9 cellular contexts compared by ENCODE assay signal in the genomic region with DNA sequence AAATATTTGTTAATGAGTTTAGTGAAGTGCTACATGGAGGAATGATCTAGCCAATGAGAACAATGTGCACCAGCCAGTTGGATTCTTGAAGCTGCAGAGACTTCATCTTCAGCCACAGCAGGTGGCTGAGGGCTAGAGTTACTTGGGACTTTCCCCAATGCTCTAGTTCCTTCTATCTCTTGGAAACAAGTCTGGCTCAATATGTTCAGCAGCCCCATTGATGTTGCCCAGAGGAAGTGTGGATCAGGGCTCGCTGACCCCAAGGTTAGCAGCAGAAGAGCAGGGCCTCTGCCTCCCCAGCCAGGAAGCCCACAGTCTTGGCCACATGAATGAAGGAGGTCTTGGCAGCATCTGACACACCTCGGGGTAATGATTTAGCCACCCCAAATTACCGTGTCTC.
DNase-seq lines count a peak whose midpoint lies in the region; ATAC-seq and TF ChIP-seq lines count a peak whose summit lies in the region.
"Had no signal": no experiment of that assay in that cellular context is flagged by ENCODE, and none has a peak within 500 bp of the region (broad histone marks: within the 10 kb centered on the region; RNA-seq: fewer than 3 reads in every experiment).

No MANE protein-coding gene starts in this region.

- no peak for TF ChIP-seq POLR2A in suprapubic skin (IDR thresholded peaks at IDR 0.05)

- DNase-seq in GM13977 (ENCODE audit: low spot score) (peak; percentile 45), immature natural killer cell (peak in 1 of 3 donors; percentile 5), NCI-H526 treated with DMSO at 0.1 percent for 48 hours (lab: John Stamatoyannopoulos, UW) (no peak), DMS114 treated with DMSO at 0.1 percent for 48 hours (lab: John Stamatoyannopoulos, UW; ENCODE audit: unreplicated experiment) (no peak), NCI-H345 treated with DMSO at 0.1 percent for 48 hours (lab: John Stamatoyannopoulos, UW; ENCODE audit: unreplicated experiment) (no peak), suprapubic skin (ENCODE audit: low spot score in 2 of 2) (no peak)
- DNase-seq: heart right ventricle had no signal

- peaks cover 0 to 6% (median 0%) of the 10 kb centered on the region in 3 donors for H3K36me3 Mint-ChIP-seq in immature natural killer cell

- TF ChIP-seq CTCF in GM13977 (IDR thresholded peaks at IDR 0.05; ENCODE audit: extremely low read depth, insufficient read depth, missing control alignments) (no peak), suprapubic skin (IDR thresholded peaks at IDR 0.05) (no peak)

- H3K27ac ChIP-seq in suprapubic skin, result no peak overlapping the region

- TF ChIP-seq EP300 in suprapubic skin (IDR thresholded peaks at IDR 0.05), result no peak

- peaks cover 0 to 5% (median 0%) of the 10 kb centered on the region in 3 donors for H3K27me3 Mint-ChIP-seq in immature natural killer cell (ENCODE audit: low read depth in 3 of 3)

- peaks cover 3% of the 10 kb centered on the region for H3K4me1 ChIP-seq in suprapubic skin

- H3K4me3 Mint-ChIP-seq in immature natural killer cell, result peak overlapping the region; percentile 88 to 91 (median 88)

- no peaks in the 10 kb centered on the region for H3K27me3 ChIP-seq in suprapubic skin
- H3K27me3 ChIP-seq: heart right ventricle had no signal

- H3K27ac Mint-ChIP-seq in immature natural killer cell, result peak overlapping the region in 5 of 6 donors; percentile 58 to 90 (median 80)

- in situ Hi-C loops in GM13977 (cut with MboI; ENCODE audit: low pct_unique_long_range_greater_than_20kb, low sequenced_read_pairs, unreplicated experiment), result no loop called here

- 79% methylated on average over 2 of the region's 3 CpGs for WGBS in suprapubic skin

- H3K9me3 Mint-ChIP-seq in immature natural killer cell, result no peaks in the 10 kb centered on the region

- peaks cover 28 to 40% of the 10 kb centered on the region in 2 donors for H3K4me1 Mint-ChIP-seq in immature natural killer cell

- H3K36me3 ChIP-seq in suprapubic skin, result no peaks in the 10 kb centered on the region
- H3K36me3 ChIP-seq: heart right ventricle had no signal

- H3K9me3 ChIP-seq in suprapubic skin, result no peaks in the 10 kb centered on the region
- H3K9me3 ChIP-seq: heart right ventricle had no signal

- no peak overlapping the region for H3K4me3 ChIP-seq in suprapubic skin

- ATAC-seq in GM19468 (IDR thresholded peaks at IDR 0.05; ENCODE audit: extremely low read depth, unreplicated experiment) (peak; percentile 13), HG03439 (IDR thresholded peaks at IDR 0.05; ENCODE audit: unreplicated experiment) (peak; percentile 44)
